Comparison of ENCODE assay signal across 1 cellular context in the genomic region with DNA sequence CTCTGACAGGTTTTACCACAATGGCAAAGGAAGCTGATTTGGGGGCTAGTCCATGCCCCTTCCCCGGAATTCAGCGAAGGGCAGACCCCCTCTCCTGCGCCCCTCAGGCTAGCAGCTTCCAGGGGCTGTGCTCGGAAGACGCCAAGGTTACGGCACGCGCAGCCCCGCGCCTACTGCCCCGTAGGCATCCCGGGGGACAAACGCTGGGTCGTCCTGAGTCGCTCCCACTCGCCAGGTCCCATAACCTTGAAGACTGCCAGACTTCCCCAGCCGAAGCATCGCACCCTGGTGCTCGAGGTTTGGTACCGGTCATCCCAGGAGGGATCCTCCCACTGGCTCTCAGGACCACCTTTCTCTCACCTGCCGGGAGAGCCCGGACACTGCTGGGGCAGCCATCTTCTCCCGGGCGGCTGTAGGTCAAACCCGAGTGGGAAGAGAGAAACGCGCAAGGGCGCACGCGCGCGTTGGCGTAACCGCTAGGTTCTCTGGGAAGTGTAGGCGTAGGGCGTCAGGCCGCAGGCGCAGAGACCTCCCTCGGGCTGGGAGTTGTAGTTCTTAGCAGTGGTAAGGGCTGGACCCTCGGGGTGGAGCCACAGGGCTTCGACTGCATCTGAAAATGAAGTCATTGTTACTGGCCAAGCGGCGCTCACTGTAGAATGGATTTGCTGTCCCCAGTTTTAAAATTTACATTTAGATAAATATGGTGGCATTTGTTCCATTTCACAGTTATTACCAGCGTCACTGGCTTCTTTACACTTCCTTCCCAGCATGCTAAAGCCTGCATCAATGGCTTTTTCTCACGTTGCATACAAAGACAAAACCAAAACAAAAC.
TF ChIP-seq lines count a peak whose summit lies in the region.

A gene with protein sequence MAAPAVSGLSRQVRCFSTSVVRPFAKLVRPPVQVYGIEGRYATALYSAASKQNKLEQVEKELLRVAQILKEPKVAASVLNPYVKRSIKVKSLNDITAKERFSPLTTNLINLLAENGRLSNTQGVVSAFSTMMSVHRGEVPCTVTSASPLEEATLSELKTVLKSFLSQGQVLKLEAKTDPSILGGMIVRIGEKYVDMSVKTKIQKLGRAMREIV (minus strand): TSS at position 437 of the 832 bp plus-strand sequence. CDS start 41 bp downstream, at position 396.

TF ChIP-seq in HepG2, 621 proteins besides CTCF, POLR2A, EP300 and RAD21 (continued from another document and continues in another):
- TF ChIP-seq NONO (IDR thresholded peaks at IDR 0.05) = no peak
- peak; percentile 66 for TF ChIP-seq NONO (CRISPR knock-in tag; conservative IDR thresholded peaks at IDR 0.05)
- TF ChIP-seq, protein P1, sequence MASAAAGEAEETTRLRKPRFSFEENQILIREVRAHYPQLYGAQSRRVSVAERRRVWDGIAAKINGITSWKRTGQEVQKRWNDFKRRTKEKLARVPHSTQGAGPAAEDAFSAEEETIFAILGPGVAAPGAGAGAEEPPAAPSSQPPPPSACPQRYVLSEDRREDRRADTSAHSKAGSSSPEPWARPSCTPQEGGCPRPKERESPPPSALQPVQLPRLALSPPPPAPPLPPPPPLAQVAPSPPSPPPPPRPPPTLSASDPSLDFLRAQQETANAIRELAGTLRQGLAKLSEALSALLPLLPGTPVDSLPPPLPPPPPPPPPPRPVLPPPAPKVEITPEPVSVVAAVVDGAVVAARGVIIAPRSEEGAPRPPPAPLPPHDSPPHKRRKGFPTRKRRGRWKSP (CRISPR knock-in tag; IDR thresholded peaks at IDR 0.05) = peak; percentile 46; the same call in 1 of the 2 replicates
- TF ChIP-seq, protein P2, sequence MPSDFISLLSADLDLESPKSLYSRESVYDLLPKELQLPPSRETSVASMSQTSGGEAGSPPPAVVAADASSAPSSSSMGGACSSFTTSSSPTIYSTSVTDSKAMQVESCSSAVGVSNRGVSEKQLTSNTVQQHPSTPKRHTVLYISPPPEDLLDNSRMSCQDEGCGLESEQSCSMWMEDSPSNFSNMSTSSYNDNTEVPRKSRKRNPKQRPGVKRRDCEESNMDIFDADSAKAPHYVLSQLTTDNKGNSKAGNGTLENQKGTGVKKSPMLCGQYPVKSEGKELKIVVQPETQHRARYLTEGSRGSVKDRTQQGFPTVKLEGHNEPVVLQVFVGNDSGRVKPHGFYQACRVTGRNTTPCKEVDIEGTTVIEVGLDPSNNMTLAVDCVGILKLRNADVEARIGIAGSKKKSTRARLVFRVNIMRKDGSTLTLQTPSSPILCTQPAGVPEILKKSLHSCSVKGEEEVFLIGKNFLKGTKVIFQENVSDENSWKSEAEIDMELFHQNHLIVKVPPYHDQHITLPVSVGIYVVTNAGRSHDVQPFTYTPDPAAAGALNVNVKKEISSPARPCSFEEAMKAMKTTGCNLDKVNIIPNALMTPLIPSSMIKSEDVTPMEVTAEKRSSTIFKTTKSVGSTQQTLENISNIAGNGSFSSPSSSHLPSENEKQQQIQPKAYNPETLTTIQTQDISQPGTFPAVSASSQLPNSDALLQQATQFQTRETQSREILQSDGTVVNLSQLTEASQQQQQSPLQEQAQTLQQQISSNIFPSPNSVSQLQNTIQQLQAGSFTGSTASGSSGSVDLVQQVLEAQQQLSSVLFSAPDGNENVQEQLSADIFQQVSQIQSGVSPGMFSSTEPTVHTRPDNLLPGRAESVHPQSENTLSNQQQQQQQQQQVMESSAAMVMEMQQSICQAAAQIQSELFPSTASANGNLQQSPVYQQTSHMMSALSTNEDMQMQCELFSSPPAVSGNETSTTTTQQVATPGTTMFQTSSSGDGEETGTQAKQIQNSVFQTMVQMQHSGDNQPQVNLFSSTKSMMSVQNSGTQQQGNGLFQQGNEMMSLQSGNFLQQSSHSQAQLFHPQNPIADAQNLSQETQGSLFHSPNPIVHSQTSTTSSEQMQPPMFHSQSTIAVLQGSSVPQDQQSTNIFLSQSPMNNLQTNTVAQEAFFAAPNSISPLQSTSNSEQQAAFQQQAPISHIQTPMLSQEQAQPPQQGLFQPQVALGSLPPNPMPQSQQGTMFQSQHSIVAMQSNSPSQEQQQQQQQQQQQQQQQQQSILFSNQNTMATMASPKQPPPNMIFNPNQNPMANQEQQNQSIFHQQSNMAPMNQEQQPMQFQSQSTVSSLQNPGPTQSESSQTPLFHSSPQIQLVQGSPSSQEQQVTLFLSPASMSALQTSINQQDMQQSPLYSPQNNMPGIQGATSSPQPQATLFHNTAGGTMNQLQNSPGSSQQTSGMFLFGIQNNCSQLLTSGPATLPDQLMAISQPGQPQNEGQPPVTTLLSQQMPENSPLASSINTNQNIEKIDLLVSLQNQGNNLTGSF (CRISPR knock-in tag; IDR thresholded peaks at IDR 0.05) = no peak
- TF ChIP-seq PAX8 (CRISPR knock-in tag; IDR thresholded peaks at IDR 0.05; ENCODE audit: borderline replicate concordance) = no peak
- no peak for TF ChIP-seq ZNF569 (CRISPR knock-in tag; IDR thresholded peaks at IDR 0.05; ENCODE audit: borderline replicate concordance)
- TF ChIP-seq HHEX (CRISPR knock-in tag; IDR thresholded peaks at IDR 0.05) = no peak
- TF ChIP-seq ZNF598 (CRISPR knock-in tag; IDR thresholded peaks at IDR 0.05; ENCODE audit: borderline replicate concordance) = peak; percentile 22; the same call in 1 of the 2 replicates
- TF ChIP-seq, protein P3, sequence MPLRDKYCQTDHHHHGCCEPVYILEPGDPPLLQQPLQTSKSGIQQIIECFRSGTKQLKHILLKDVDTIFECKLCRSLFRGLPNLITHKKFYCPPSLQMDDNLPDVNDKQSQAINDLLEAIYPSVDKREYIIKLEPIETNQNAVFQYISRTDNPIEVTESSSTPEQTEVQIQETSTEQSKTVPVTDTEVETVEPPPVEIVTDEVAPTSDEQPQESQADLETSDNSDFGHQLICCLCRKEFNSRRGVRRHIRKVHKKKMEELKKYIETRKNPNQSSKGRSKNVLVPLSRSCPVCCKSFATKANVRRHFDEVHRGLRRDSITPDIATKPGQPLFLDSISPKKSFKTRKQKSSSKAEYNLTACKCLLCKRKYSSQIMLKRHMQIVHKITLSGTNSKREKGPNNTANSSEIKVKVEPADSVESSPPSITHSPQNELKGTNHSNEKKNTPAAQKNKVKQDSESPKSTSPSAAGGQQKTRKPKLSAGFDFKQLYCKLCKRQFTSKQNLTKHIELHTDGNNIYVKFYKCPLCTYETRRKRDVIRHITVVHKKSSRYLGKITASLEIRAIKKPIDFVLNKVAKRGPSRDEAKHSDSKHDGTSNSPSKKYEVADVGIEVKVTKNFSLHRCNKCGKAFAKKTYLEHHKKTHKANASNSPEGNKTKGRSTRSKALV (CRISPR knock-in tag; IDR thresholded peaks at IDR 0.05) = no peak; the same call in 1 of the 2 replicates
- TF ChIP-seq, protein P4, sequence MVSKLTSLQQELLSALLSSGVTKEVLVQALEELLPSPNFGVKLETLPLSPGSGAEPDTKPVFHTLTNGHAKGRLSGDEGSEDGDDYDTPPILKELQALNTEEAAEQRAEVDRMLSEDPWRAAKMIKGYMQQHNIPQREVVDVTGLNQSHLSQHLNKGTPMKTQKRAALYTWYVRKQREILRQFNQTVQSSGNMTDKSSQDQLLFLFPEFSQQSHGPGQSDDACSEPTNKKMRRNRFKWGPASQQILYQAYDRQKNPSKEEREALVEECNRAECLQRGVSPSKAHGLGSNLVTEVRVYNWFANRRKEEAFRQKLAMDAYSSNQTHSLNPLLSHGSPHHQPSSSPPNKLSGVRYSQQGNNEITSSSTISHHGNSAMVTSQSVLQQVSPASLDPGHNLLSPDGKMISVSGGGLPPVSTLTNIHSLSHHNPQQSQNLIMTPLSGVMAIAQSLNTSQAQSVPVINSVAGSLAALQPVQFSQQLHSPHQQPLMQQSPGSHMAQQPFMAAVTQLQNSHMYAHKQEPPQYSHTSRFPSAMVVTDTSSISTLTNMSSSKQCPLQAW (CRISPR knock-in tag; IDR thresholded peaks at IDR 0.05) = peak; percentile 64; the same call in 1 of the 2 replicates
- TF ChIP-seq, protein P5, sequence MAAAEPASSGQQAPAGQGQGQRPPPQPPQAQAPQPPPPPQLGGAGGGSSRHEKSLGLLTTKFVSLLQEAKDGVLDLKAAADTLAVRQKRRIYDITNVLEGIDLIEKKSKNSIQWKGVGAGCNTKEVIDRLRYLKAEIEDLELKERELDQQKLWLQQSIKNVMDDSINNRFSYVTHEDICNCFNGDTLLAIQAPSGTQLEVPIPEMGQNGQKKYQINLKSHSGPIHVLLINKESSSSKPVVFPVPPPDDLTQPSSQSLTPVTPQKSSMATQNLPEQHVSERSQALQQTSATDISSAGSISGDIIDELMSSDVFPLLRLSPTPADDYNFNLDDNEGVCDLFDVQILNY (CRISPR knock-in tag; conservative IDR thresholded peaks at IDR 0.05) = no peak
- TF ChIP-seq NFE2L1 (CRISPR knock-in tag; IDR thresholded peaks at IDR 0.05; ENCODE audit: borderline replicate concordance) = 0 out of 2 replicates have a peak, but pooled peaks have one; percentile 38
- TF ChIP-seq, protein P6, sequence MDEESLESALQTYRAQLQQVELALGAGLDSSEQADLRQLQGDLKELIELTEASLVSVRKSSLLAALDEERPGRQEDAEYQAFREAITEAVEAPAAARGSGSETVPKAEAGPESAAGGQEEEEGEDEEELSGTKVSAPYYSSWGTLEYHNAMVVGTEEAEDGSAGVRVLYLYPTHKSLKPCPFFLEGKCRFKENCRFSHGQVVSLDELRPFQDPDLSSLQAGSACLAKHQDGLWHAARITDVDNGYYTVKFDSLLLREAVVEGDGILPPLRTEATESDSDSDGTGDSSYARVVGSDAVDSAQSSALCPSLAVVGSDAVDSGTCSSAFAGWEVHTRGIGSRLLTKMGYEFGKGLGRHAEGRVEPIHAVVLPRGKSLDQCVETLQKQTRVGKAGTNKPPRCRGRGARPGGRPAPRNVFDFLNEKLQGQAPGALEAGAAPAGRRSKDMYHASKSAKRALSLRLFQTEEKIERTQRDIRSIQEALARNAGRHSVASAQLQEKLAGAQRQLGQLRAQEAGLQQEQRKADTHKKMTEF (CRISPR knock-in tag; IDR thresholded peaks at IDR 0.05) = peak; percentile 64; the same call in 1 of the 2 replicates
- TF ChIP-seq KMT2B (CRISPR knock-in tag; IDR thresholded peaks at IDR 0.05) = peak; percentile 77
- TF ChIP-seq, protein P7, sequence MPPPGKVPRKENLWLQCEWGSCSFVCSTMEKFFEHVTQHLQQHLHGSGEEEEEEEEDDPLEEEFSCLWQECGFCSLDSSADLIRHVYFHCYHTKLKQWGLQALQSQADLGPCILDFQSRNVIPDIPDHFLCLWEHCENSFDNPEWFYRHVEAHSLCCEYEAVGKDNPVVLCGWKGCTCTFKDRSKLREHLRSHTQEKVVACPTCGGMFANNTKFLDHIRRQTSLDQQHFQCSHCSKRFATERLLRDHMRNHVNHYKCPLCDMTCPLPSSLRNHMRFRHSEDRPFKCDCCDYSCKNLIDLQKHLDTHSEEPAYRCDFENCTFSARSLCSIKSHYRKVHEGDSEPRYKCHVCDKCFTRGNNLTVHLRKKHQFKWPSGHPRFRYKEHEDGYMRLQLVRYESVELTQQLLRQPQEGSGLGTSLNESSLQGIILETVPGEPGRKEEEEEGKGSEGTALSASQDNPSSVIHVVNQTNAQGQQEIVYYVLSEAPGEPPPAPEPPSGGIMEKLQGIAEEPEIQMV (CRISPR knock-in tag; IDR thresholded peaks at IDR 0.05; ENCODE audit: low read depth) = no peak
- peak; percentile 83; the same call in 1 of the 2 replicates for TF ChIP-seq SRY (CRISPR knock-in tag; IDR thresholded peaks at IDR 0.05)
- TF ChIP-seq ZNF891 (CRISPR knock-in tag; IDR thresholded peaks at IDR 0.05) = peak; percentile 85
- TF ChIP-seq MAZ (IDR thresholded peaks at IDR 0.05; ENCODE audit: borderline replicate concordance, low read depth, low read length) = no peak
- TF ChIP-seq MAZ (CRISPR knock-in tag; IDR thresholded peaks at IDR 0.05; ENCODE audit: low read depth) = peak; percentile 45; the same call in 1 of the 2 replicates
- TF ChIP-seq, protein P8, sequence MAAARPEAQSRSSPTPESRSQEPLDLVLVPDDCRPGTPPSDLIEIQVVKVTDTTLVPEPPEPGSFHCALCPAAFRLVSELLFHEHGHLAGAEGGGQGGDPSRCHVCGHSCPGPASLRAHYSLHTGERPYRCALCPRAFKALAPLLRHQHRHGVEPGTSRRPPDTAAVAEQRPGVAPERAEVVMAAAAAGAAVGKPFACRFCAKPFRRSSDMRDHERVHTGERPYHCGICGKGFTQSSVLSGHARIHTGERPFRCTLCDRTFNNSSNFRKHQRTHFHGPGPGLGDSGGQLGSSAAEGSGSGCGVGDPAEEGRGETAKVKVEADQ (CRISPR knock-in tag; IDR thresholded peaks at IDR 0.05; ENCODE audit: borderline replicate concordance) = no peak
- TF ChIP-seq ZNF747 (CRISPR knock-in tag; IDR thresholded peaks at IDR 0.05; ENCODE audit: borderline replicate concordance) = no peak
- TF ChIP-seq NRL (CRISPR knock-in tag; IDR thresholded peaks at IDR 0.05; ENCODE audit: borderline replicate concordance) = peak; percentile 79; the same call in 1 of the 2 replicates
- peak; percentile 63 for TF ChIP-seq SPEN (CRISPR knock-in tag; IDR thresholded peaks at IDR 0.05; ENCODE audit: low read depth)
- TF ChIP-seq, protein P9, sequence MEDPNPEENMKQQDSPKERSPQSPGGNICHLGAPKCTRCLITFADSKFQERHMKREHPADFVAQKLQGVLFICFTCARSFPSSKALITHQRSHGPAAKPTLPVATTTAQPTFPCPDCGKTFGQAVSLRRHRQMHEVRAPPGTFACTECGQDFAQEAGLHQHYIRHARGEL (CRISPR knock-in tag; IDR thresholded peaks at IDR 0.05) = 0 out of 2 replicates have a peak, but pooled peaks have one; percentile 21
- TF ChIP-seq MYNN (CRISPR knock-in tag; IDR thresholded peaks at IDR 0.05; ENCODE audit: low read depth) = no peak
- TF ChIP-seq FOXO1 (CRISPR knock-in tag; IDR thresholded peaks at IDR 0.05) = no peak
- TF ChIP-seq, protein P10, sequence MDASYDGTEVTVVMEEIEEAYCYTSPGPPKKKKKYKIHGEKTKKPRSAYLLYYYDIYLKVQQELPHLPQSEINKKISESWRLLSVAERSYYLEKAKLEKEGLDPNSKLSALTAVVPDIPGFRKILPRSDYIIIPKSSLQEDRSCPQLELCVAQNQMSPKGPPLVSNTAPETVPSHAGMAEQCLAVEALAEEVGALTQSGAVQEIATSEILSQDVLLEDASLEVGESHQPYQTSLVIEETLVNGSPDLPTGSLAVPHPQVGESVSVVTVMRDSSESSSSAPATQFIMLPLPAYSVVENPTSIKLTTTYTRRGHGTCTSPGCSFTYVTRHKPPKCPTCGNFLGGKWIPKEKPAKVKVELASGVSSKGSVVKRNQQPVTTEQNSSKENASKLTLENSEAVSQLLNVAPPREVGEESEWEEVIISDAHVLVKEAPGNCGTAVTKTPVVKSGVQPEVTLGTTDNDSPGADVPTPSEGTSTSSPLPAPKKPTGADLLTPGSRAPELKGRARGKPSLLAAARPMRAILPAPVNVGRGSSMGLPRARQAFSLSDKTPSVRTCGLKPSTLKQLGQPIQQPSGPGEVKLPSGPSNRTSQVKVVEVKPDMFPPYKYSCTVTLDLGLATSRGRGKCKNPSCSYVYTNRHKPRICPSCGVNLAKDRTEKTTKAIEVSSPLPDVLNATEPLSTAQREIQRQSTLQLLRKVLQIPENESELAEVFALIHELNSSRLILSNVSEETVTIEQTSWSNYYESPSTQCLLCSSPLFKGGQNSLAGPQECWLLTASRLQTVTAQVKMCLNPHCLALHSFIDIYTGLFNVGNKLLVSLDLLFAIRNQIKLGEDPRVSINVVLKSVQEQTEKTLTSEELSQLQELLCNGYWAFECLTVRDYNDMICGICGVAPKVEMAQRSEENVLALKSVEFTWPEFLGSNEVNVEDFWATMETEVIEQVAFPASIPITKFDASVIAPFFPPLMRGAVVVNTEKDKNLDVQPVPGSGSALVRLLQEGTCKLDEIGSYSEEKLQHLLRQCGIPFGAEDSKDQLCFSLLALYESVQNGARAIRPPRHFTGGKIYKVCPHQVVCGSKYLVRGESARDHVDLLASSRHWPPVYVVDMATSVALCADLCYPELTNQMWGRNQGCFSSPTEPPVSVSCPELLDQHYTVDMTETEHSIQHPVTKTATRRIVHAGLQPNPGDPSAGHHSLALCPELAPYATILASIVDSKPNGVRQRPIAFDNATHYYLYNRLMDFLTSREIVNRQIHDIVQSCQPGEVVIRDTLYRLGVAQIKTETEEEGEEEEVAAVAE (CRISPR knock-in tag; IDR thresholded peaks at IDR 0.05; ENCODE audit: borderline replicate concordance) = 0 out of 2 replicates have a peak, but pooled peaks have one; percentile 33
- peak; percentile 43; the same call in 1 of the 2 replicates for TF ChIP-seq ATF1 (CRISPR knock-in tag; IDR thresholded peaks at IDR 0.05)
- no peak for TF ChIP-seq DPF2 (CRISPR knock-in tag; IDR thresholded peaks at IDR 0.05; ENCODE audit: borderline replicate concordance, low read depth)
- TF ChIP-seq NR3C1 (CRISPR knock-in tag; IDR thresholded peaks at IDR 0.05) = no peak
